ENCODE assay signal across 18 cellular contexts in genomic region chr14:69922198-69922597, GRCh38. TPM values are rescaled to one million over a fixed set of nuclear protein-coding genes. Genes with fewer than 3 reads are reported as not detected.
"Had no signal": no experiment of that assay in that cellular context is flagged by ENCODE, and none has a peak within 500 bp of the region (broad histone marks: within the 10 kb centered on the region; RNA-seq: fewer than 3 reads in every experiment).

No MANE protein-coding gene starts in this region.

- H3K27me3 ChIP-seq: hepatocyte, right lobe of liver had no signal

- DNase-seq: cortex of kidney; dorsolateral prefrontal cortex; effector CD8-positive, alpha-beta T cell; foreskin melanocyte; kidney; left cardiac atrium; mammary epithelial cell; mucosa of descending colon; naive thymus-derived CD8-positive, alpha-beta T cell; right lobe of liver; stimulated activated CD4-positive, alpha-beta T cell treated with anti-CD3 and anti-CD28 coated beads, Interleukin-4, amount 100 ng/mL, for 1 hour; stimulated activated CD8-positive, alpha-beta memory T cell treated with anti-CD3 and anti-CD28 coated beads, Interleukin-4, amount 100 ng/mL, for 48 hours; stimulated activated naive CD8-positive, alpha-beta T cell treated with anti-CD3 and anti-CD28 coated beads, Interleukin-15, Interleukin-2, amounts not matched to agents 100 U/mL and 50 U/mL, for 24 hours had no signal

- H3K27me3 Mint-ChIP-seq: progenitor cell of endocrine pancreas had no signal

- H3K9me3 Mint-ChIP-seq: central memory CD8-positive, alpha-beta T cell; stimulated activated effector memory CD8-positive, alpha-beta T cell treated with anti-CD3 and anti-CD28 coated beads, Interleukin-12 subunit alpha, Interleukin-12 subunit beta, amount 100 ng/mL, for 72 hours; type B pancreatic cell had no signal

- H3K27ac ChIP-seq: hepatocyte, right lobe of liver had no signal

- H3K36me3 Mint-ChIP-seq: naive thymus-derived CD8-positive, alpha-beta T cell; stimulated activated effector memory CD8-positive, alpha-beta T cell treated with anti-CD3 and anti-CD28 coated beads, Interleukin-12 subunit alpha, Interleukin-12 subunit beta, amount 100 ng/mL, for 72 hours; type B pancreatic cell had no signal

- ATAC-seq: left cardiac atrium; mucosa of descending colon; naive thymus-derived CD8-positive, alpha-beta T cell; right lobe of liver; stimulated activated effector memory CD8-positive, alpha-beta T cell treated with anti-CD3 and anti-CD28 coated beads, Interleukin-12 subunit alpha, Interleukin-12 subunit beta, amount 100 ng/mL, for 72 hours; stimulated activated naive CD8-positive, alpha-beta T cell treated with anti-CD3 and anti-CD28 coated beads, Interleukin-15, Interleukin-2, amounts not matched to agents 100 U/mL and 50 U/mL, for 24 hours had no signal

- H3K4me1 Mint-ChIP-seq: central memory CD8-positive, alpha-beta T cell; naive thymus-derived CD8-positive, alpha-beta T cell; stimulated activated effector memory CD8-positive, alpha-beta T cell treated with anti-CD3 and anti-CD28 coated beads, Interleukin-12 subunit alpha, Interleukin-12 subunit beta, amount 100 ng/mL, for 72 hours had no signal

- H3K36me3 ChIP-seq: right lobe of liver had no signal

- H3K4me3 ChIP-seq: dorsolateral prefrontal cortex, hepatocyte, mucosa of descending colon, right lobe of liver had no signal

- H3K4me3 Mint-ChIP-seq: central memory CD8-positive, alpha-beta T cell; naive thymus-derived CD8-positive, alpha-beta T cell; stimulated activated effector memory CD8-positive, alpha-beta T cell treated with anti-CD3 and anti-CD28 coated beads, Interleukin-12 subunit alpha, Interleukin-12 subunit beta, amount 100 ng/mL, for 72 hours; type B pancreatic cell had no signal

- H3K9me3 ChIP-seq: mucosa of descending colon, right lobe of liver had no signal

- H3K27ac Mint-ChIP-seq: naive thymus-derived CD8-positive, alpha-beta T cell; progenitor cell of endocrine pancreas; stimulated activated effector memory CD8-positive, alpha-beta T cell treated with anti-CD3 and anti-CD28 coated beads, Interleukin-12 subunit alpha, Interleukin-12 subunit beta, amount 100 ng/mL, for 72 hours; type B pancreatic cell had no signal

RNA-seq across cellular contexts. Expression of gene SMOC1, which starts 43.0 kb away (rescaled TPM):
- total RNA-seq: naive thymus-derived CD8-positive, alpha-beta T cell had no signal
- polyA plus RNA-seq: naive thymus-derived CD8-positive, alpha-beta T cell had no signal
